In genomic region chr12:106134294-106134949, GRCh38 we compare ENCODE assay signal across 2 cellular contexts.
TF ChIP-seq lines count a peak whose summit lies in the region.

No MANE protein-coding gene starts in this region.

TF ChIP-seq in SK-N-SH, 30 proteins besides CTCF, POLR2A, EP300 and RAD21 (continued from another document):
- TF ChIP-seq EZH2phosphoT487 (IDR thresholded peaks at IDR 0.05; ENCODE audit: borderline replicate concordance, low read depth) (no peak), TEAD4 (IDR thresholded peaks at IDR 0.05; ENCODE audit: borderline replicate concordance, insufficient read depth) (no peak)

TF ChIP-seq in SK-N-SH treated with all-trans-retinoic acid at 6 μM for 48 hours, 23 proteins besides CTCF, POLR2A, EP300 and RAD21 (continued from another document):
- no peak for TF ChIP-seq POU6F1 (CRISPR knock-in tag; IDR thresholded peaks at IDR 0.05; ENCODE audit: borderline replicate concordance, low read depth)
- TF ChIP-seq ZC3H10 (CRISPR knock-in tag; IDR thresholded peaks at IDR 0.05) = no peak
- no peak for TF ChIP-seq TOX (CRISPR knock-in tag; IDR thresholded peaks at IDR 0.05; ENCODE audit: borderline replicate concordance)
- TF ChIP-seq TSHZ2 (CRISPR knock-in tag; IDR thresholded peaks at IDR 0.05) = no peak
- TF ChIP-seq CSRNP3 (CRISPR knock-in tag; IDR thresholded peaks at IDR 0.05) = no peak
- no peak for TF ChIP-seq ZFP30 (CRISPR knock-in tag; IDR thresholded peaks at IDR 0.05)
- no peak for TF ChIP-seq OSR1 (CRISPR knock-in tag; IDR thresholded peaks at IDR 0.05)
- TF ChIP-seq ZNF70 (CRISPR knock-in tag; IDR thresholded peaks at IDR 0.05) = no peak
- no peak for TF ChIP-seq PPARA (CRISPR knock-in tag; IDR thresholded peaks at IDR 0.05; ENCODE audit: borderline replicate concordance)
- no peak for TF ChIP-seq PATZ1 (CRISPR knock-in tag; IDR thresholded peaks at IDR 0.05; ENCODE audit: borderline replicate concordance)
- no peak for TF ChIP-seq CSDC2 (CRISPR knock-in tag; IDR thresholded peaks at IDR 0.05)
